Comparison of ENCODE assay signal across 1 cellular context in genomic region chr20:51720854-51721253, GRCh38.
TF ChIP-seq lines count a peak whose summit lies in the region.

No MANE protein-coding gene starts in this region.

TF ChIP-seq in HepG2, 621 proteins besides CTCF, POLR2A, EP300 and RAD21 (continued from another document):
- no peak for TF ChIP-seq FOXO4 (CRISPR knock-in tag; conservative IDR thresholded peaks at IDR 0.05)
- TF ChIP-seq PITX1 (CRISPR knock-in tag; IDR thresholded peaks at IDR 0.05), result no peak
- TF ChIP-seq ZFP91 (CRISPR knock-in tag; IDR thresholded peaks at IDR 0.05; ENCODE audit: borderline replicate concordance), result 0 out of 2 replicates have a peak, but pooled peaks have one; percentile 21
- TF ChIP-seq ZNF101 (CRISPR knock-in tag; IDR thresholded peaks at IDR 0.05; ENCODE audit: borderline replicate concordance, low read depth), result no peak
